In the genomic region with DNA sequence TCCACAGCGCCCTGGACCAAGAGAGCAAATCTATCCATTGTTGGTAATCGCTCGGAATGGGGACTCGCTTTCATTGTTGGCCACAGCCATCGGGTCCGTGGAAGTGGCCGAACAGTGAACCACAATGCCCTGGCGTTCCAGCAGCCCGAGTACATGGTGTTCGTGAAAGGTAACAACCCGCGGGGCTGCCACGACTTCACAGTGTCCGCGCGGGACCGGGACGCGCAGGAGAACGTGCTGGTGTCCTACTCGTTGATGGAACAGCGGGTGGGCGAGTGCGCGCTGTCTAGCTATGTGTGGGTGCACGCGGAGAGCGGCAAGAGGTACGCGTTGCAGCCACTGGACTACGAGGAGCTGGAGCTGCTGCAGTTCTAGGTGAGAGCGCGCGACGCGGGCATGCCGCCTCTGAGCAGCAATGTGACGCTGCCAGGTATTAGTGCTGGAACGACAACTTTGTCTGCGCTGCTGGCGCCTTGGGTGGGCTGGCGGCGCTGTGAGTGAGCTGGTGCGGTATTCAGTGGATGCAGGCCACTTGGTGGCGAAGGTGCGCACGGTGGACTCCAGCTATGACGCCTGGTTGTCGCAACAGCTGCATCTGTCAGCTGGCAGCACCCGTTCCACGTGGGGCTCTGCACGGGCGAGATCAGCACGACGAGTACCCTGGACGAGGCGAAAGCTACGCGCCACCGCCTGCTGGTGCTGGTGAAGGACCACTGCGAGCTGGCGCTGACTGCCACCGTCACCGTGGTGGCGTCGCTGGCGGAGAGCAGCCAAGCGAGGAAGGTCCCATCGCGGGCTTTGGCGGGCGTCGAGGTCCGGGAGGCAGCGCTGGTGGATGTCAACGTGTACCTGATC, we compare ENCODE assay signal across 26 cellular contexts. TPM values are rescaled to one million over a fixed set of nuclear protein-coding genes. Genes with fewer than 3 reads are reported as not detected.
DNase-seq lines count a peak whose midpoint lies in the region; ATAC-seq and TF ChIP-seq lines count a peak whose summit lies in the region.
"Had no signal": no experiment of that assay in that cellular context is flagged by ENCODE, and none has a peak within 500 bp of the region (broad histone marks: within the 10 kb centered on the region; RNA-seq: fewer than 3 reads in every experiment).

No MANE protein-coding gene starts in this region.

- H3K9me3 ChIP-seq in endodermal cell (ENCODE audit: control insufficient read depth, low read length): no peaks in the 10 kb centered on the region
- H3K9me3 ChIP-seq in mesenchymal stem cell (ENCODE audit: control insufficient read depth, low read length): peaks cover 57% of the 10 kb centered on the region
- H3K9me3 ChIP-seq: BE2C had no signal

- peak overlapping the region; percentile 34 for H4K91ac ChIP-seq in mesenchymal stem cell (ENCODE audit: low read length)

- no peaks in the 10 kb centered on the region for H3K36me3 ChIP-seq in endodermal cell (ENCODE audit: control insufficient read depth, insufficient read depth, low read length)
- peaks cover 0 to 14% of the 10 kb centered on the region in 2 experiments for H3K36me3 ChIP-seq in mesenchymal stem cell (ENCODE audit: control insufficient read depth in 1 of 2, insufficient read depth in 2 of 2, low read depth in 1 of 2, low read length in 2 of 2)
- H3K36me3 ChIP-seq: BE2C, BLaER1 had no signal

- H3K27me3 ChIP-seq in endodermal cell (ENCODE audit: control insufficient read depth, insufficient read depth, low read length, poor library complexity, severe bottlenecking): no peaks in the 10 kb centered on the region
- no peaks in the 10 kb centered on the region for H3K27me3 ChIP-seq in mesenchymal stem cell (ENCODE audit: control insufficient read depth in 1 of 2, insufficient read depth in 1 of 2, low read length in 2 of 2)
- H3K27me3 ChIP-seq: BE2C, BLaER1 had no signal

- peak overlapping the region; percentile 13 for H4K8ac ChIP-seq in mesenchymal stem cell (ENCODE audit: low read length)

- no peak overlapping the region for H3K4ac ChIP-seq in mesenchymal stem cell (ENCODE audit: low read depth in 1 of 2, low read length in 2 of 2)

- H2BK120ac ChIP-seq in mesenchymal stem cell (ENCODE audit: low read depth, low read length): no peak overlapping the region

- H2AFZ ChIP-seq in mesenchymal stem cell (ENCODE audit: low read depth, low read length): no peak overlapping the region

- DNase-seq in endodermal cell (peak; percentile 42), mesenchymal stem cell (no peak), osteocyte (ENCODE audit: extremely low spot score, unreplicated experiment) (peak; percentile 85)
- no peak for DNase-seq in stimulated activated CD4-positive, alpha-beta T cell treated with anti-CD3 and anti-CD28 coated beads, Interleukin-1b, Interleukin-23, amount 100 ng/mL, for 48 hours
- DNase-seq in activated CD8-positive, alpha-beta memory T cell treated with anti-CD3 and anti-CD28 coated beads, Interleukin-2, amount 50 U/mL, for 4 hours: no peak
- DNase-seq: BE2C; C1 segment of cervical spinal cord; CD4-positive, alpha-beta memory T cell; CD4-positive, CD25-positive, alpha-beta regulatory T cell; CD8-positive, alpha-beta memory T cell; COR-L47; DMS 273 treated with DMSO at 0.1 percent for 48 hours; DMS153; DMS53; DMS79; DND-41; EL; GDM1 had no signal

- H3K27me3 Mint-ChIP-seq in endodermal cell (ENCODE audit: insufficient read depth) (no peaks in the 10 kb centered on the region), osteocyte (ENCODE audit: unreplicated experiment) (no peaks in the 10 kb centered on the region)
- H3K27me3 Mint-ChIP-seq: CD4-positive, CD25-positive, alpha-beta regulatory T cell had no signal

- peaks cover 47% of the 10 kb centered on the region for H3K36me3 Mint-ChIP-seq in endodermal cell (ENCODE audit: low read depth)
- peaks cover 20% of the 10 kb centered on the region for H3K36me3 Mint-ChIP-seq in osteocyte (ENCODE audit: unreplicated experiment)
- H3K36me3 Mint-ChIP-seq: CD14-positive monocyte; CD4-positive, alpha-beta memory T cell; CD4-positive, CD25-positive, alpha-beta regulatory T cell; CD8-positive, alpha-beta memory T cell had no signal

- no peak for ATAC-seq in esophagus mucosa
- ATAC-seq: A549, GM12878 had no signal

- 96% methylated on average over 70 to 76 of the region's 76 CpGs for WGBS in endodermal cell (ENCODE audit: insufficient coverage in 1 of 2, insufficient read length in 1 of 2), 2 experiments
- 97% methylated on average over 76 of the region's 76 CpGs for whole genome bisulfite sequencing in mesenchymal stem cell

- H3K9me3 Mint-ChIP-seq in endodermal cell: peaks cover 35% of the 10 kb centered on the region
- H3K9me3 Mint-ChIP-seq in osteocyte (ENCODE audit: unreplicated experiment): peaks cover 6% of the 10 kb centered on the region

- no peak overlapping the region for H2BK5ac ChIP-seq in mesenchymal stem cell (ENCODE audit: low read depth, low read length, poor library complexity, severe bottlenecking)

- H3K4me1 Mint-ChIP-seq in endodermal cell (peaks cover 2% of the 10 kb centered on the region), osteocyte (ENCODE audit: unreplicated experiment) (no peaks in the 10 kb centered on the region)
- H3K4me1 Mint-ChIP-seq: CD14-positive monocyte; CD4-positive, alpha-beta memory T cell; CD4-positive, CD25-positive, alpha-beta regulatory T cell; CD8-positive, alpha-beta memory T cell had no signal

- H3K4me3 ChIP-seq in endodermal cell (ENCODE audit: low read length): no peak overlapping the region
- peak overlapping the region in 1 of 2 experiments; percentile 1 for H3K4me3 ChIP-seq in mesenchymal stem cell (ENCODE audit: insufficient read depth in 1 of 2, low read depth in 1 of 2, low read length in 2 of 2)
- H3K4me3 ChIP-seq: A549, BLaER1, GM12878 had no signal

- no peak overlapping the region for H2BK12ac ChIP-seq in mesenchymal stem cell (ENCODE audit: low read length in 2 of 2)

- H3K9ac ChIP-seq in endodermal cell (ENCODE audit: extremely low read depth, low read length, poor library complexity, severe bottlenecking) (no peak overlapping the region), mesenchymal stem cell (ENCODE audit: low read length) (no peak overlapping the region)
- H3K9ac ChIP-seq: BLaER1 had no signal

- no peak overlapping the region for H3K27ac Mint-ChIP-seq in endodermal cell
- H3K27ac Mint-ChIP-seq in osteocyte (ENCODE audit: unreplicated experiment): no peak overlapping the region
- H3K27ac Mint-ChIP-seq: CD14-positive monocyte; CD4-positive, alpha-beta memory T cell; CD4-positive, CD25-positive, alpha-beta regulatory T cell; CD8-positive, alpha-beta memory T cell had no signal

- H3K4me2 ChIP-seq in mesenchymal stem cell (ENCODE audit: low read length, poor library complexity, severe bottlenecking): no peak overlapping the region
- H3K4me2 ChIP-seq: A549, BLaER1 had no signal

- no peak overlapping the region for H3K23ac ChIP-seq in mesenchymal stem cell (ENCODE audit: low read length in 2 of 2)

- no peak overlapping the region for H3K18ac ChIP-seq in mesenchymal stem cell (ENCODE audit: low read depth in 1 of 2, low read length in 2 of 2)

- no peak overlapping the region for H3K14ac ChIP-seq in mesenchymal stem cell (ENCODE audit: low read length in 2 of 2)

- no peaks in the 10 kb centered on the region for H3K4me1 ChIP-seq in endodermal cell (ENCODE audit: control insufficient read depth, insufficient read depth, low read length)
- peaks cover 4% of the 10 kb centered on the region for H3K4me1 ChIP-seq in mesenchymal stem cell (ENCODE audit: control insufficient read depth, insufficient read depth, low read depth, low read length)
- H3K4me1 ChIP-seq: A549, BE2C, BLaER1 had no signal

- TF ChIP-seq CTCF in endodermal cell (conservative IDR thresholded peaks at IDR 0.05): no peak
- TF ChIP-seq CTCF in osteocyte (IDR thresholded peaks at IDR 0.05): no peak

- H2AK5ac ChIP-seq in mesenchymal stem cell (ENCODE audit: low read length, severe bottlenecking): no peak overlapping the region

- H3K4me3 Mint-ChIP-seq in endodermal cell (no peak overlapping the region), osteocyte (ENCODE audit: unreplicated experiment) (no peak overlapping the region)
- H3K4me3 Mint-ChIP-seq: CD14-positive monocyte; CD4-positive, alpha-beta memory T cell; CD8-positive, alpha-beta memory T cell had no signal

- H3K27ac ChIP-seq in endodermal cell (ENCODE audit: low read depth, low read length): no peak overlapping the region
- no peak overlapping the region for H3K27ac ChIP-seq in mesenchymal stem cell (ENCODE audit: low read length, poor library complexity, severe bottlenecking)
- H3K27ac ChIP-seq: 22Rv1, A549, BLaER1 had no signal

- H2BK15ac ChIP-seq in mesenchymal stem cell (ENCODE audit: low read depth, poor library complexity, severe bottlenecking): no peak overlapping the region

- H3K79me1 ChIP-seq in mesenchymal stem cell (replicated peaks; ENCODE audit: low read length, poor library complexity, severe bottlenecking): no peaks in the 10 kb centered on the region

RNA-seq across cellular contexts. Expression of a gene that starts 6.1 kb away (rescaled TPM):
- total RNA-seq in endodermal cell (10 to 100 TPM in 1 of 2 donors, 1 to 10 TPM in 1; 4.7 to 11.7 TPM), osteocyte (7.2 and 8.2 TPM in 2 replicates), esophagus mucosa (not detected)
- polyA plus RNA-seq in endodermal cell (2013, experiment 1 of 2): 8.0 TPM
- 8.8 TPM for polyA plus RNA-seq in endodermal cell (2013, experiment 2 of 2)
- polyA plus RNA-seq in mesenchymal stem cell (2013, experiment 1 of 2): 0.11 TPM
- 0.01 TPM for polyA plus RNA-seq in mesenchymal stem cell (2013, experiment 2 of 2)
- total RNA-seq: A172; CD4-positive, alpha-beta memory T cell; CD4-positive, CD25-positive, alpha-beta regulatory T cell; CD8-positive, alpha-beta memory T cell had no signal
- polyA plus RNA-seq: CD14-positive monocyte; CD4-positive, alpha-beta memory T cell; CD4-positive, CD25-positive, alpha-beta regulatory T cell; CD8-positive, alpha-beta memory T cell; GM12878 had no signal

RNA-seq across cellular contexts. Expression of a gene that starts 7.0 kb away (rescaled TPM):
- total RNA-seq in endodermal cell (10 to 100 TPM; 10.2 to 17.7 TPM), osteocyte (6.0 and 6.1 TPM in 2 replicates), esophagus mucosa (0.08 TPM)
- polyA plus RNA-seq in endodermal cell (2013, experiment 1 of 2): 0.82 TPM
- polyA plus RNA-seq in endodermal cell (2013, experiment 2 of 2): 1.4 TPM
- polyA plus RNA-seq in mesenchymal stem cell (2013, experiment 1 of 2): 11.2 TPM
- 11.6 TPM for polyA plus RNA-seq in mesenchymal stem cell (2013, experiment 2 of 2)
- total RNA-seq: CD4-positive, alpha-beta memory T cell; CD4-positive, CD25-positive, alpha-beta regulatory T cell; CD8-positive, alpha-beta memory T cell had no signal
- polyA plus RNA-seq: CD14-positive monocyte; CD4-positive, alpha-beta memory T cell; CD4-positive, CD25-positive, alpha-beta regulatory T cell; CD8-positive, alpha-beta memory T cell had no signal

RNA-seq across cellular contexts. Expression of a gene that starts 12.4 kb away (rescaled TPM):
- total RNA-seq in endodermal cell: 10 to 100 TPM; 11.2 to 13.8 TPM
- polyA plus RNA-seq in endodermal cell (2013, experiment 1 of 2): 3.7 TPM
- polyA plus RNA-seq in endodermal cell (2013, experiment 2 of 2): 4.1 TPM
- 7.4 TPM for polyA plus RNA-seq in mesenchymal stem cell (2013, experiment 1 of 2)
- polyA plus RNA-seq in mesenchymal stem cell (2013, experiment 2 of 2): 6.7 TPM
- total RNA-seq in osteocyte: 9.1 and 12.4 TPM in 2 replicates
- total RNA-seq in esophagus mucosa: not detected
- total RNA-seq: CD4-positive, alpha-beta memory T cell; CD4-positive, CD25-positive, alpha-beta regulatory T cell; CD8-positive, alpha-beta memory T cell; GM12878 had no signal
- polyA plus RNA-seq: CD14-positive monocyte; CD4-positive, alpha-beta memory T cell; CD4-positive, CD25-positive, alpha-beta regulatory T cell; CD8-positive, alpha-beta memory T cell; GM12878 had no signal

RNA-seq across cellular contexts. Expression of a gene that starts 14.5 kb away (rescaled TPM):
- total RNA-seq in endodermal cell (1 to 10 TPM in 1 of 2 donors, under 1 TPM in 1; 0.60 to 2.6 TPM), osteocyte (1.7 and 1.8 TPM in 2 replicates), esophagus mucosa (0.04 TPM)
- polyA plus RNA-seq in endodermal cell (2013, experiment 1 of 2): 0.36 TPM
- 0.29 TPM for polyA plus RNA-seq in endodermal cell (2013, experiment 2 of 2)
- 0.01 TPM for polyA plus RNA-seq in mesenchymal stem cell (2013, experiment 1 of 2)
- 0.01 TPM for polyA plus RNA-seq in mesenchymal stem cell (2013, experiment 2 of 2)
- total RNA-seq: A172; CD4-positive, alpha-beta memory T cell; CD4-positive, CD25-positive, alpha-beta regulatory T cell; CD8-positive, alpha-beta memory T cell; G401 had no signal
- polyA plus RNA-seq: CD14-positive monocyte; CD4-positive, alpha-beta memory T cell; CD4-positive, CD25-positive, alpha-beta regulatory T cell; CD8-positive, alpha-beta memory T cell had no signal

RNA-seq across cellular contexts. Expression of a gene that starts 19.3 kb away (rescaled TPM):
- total RNA-seq in endodermal cell (1 to 10 TPM; 1.2 to 3.8 TPM), osteocyte (1.5 and 1.7 TPM in 2 replicates), esophagus mucosa (not detected)
- polyA plus RNA-seq in endodermal cell (2013, experiment 1 of 2): 0.61 TPM
- 0.37 TPM for polyA plus RNA-seq in endodermal cell (2013, experiment 2 of 2)
- polyA plus RNA-seq in mesenchymal stem cell (2013, experiment 1 of 2): 0.30 TPM
- polyA plus RNA-seq in mesenchymal stem cell (2013, experiment 2 of 2): 0.29 TPM
- total RNA-seq: A172; CD4-positive, alpha-beta memory T cell; CD4-positive, CD25-positive, alpha-beta regulatory T cell; CD8-positive, alpha-beta memory T cell; GM12878 had no signal
- polyA plus RNA-seq: CD14-positive monocyte; CD4-positive, alpha-beta memory T cell; CD4-positive, CD25-positive, alpha-beta regulatory T cell; CD8-positive, alpha-beta memory T cell; GM12878 had no signal

Comparison
In these comparisons a context has a peak if more than half of its experiments do, and no peak if none do; other contexts are left out.
1. DNase-seq: peak in endodermal cell (single experiment) and osteocyte (single experiment); none in mesenchymal stem cell (single experiment), stimulated activated CD4-positive, alpha-beta T cell treated with anti-CD3 and anti-CD28 coated beads, Interleukin-1b, Interleukin-23, amount 100 ng/mL, for 48 hours (single experiment) and activated CD8-positive, alpha-beta memory T cell treated with anti-CD3 and anti-CD28 coated beads, Interleukin-2, amount 50 U/mL, for 4 hours (single experiment).